In the genomic region with DNA sequence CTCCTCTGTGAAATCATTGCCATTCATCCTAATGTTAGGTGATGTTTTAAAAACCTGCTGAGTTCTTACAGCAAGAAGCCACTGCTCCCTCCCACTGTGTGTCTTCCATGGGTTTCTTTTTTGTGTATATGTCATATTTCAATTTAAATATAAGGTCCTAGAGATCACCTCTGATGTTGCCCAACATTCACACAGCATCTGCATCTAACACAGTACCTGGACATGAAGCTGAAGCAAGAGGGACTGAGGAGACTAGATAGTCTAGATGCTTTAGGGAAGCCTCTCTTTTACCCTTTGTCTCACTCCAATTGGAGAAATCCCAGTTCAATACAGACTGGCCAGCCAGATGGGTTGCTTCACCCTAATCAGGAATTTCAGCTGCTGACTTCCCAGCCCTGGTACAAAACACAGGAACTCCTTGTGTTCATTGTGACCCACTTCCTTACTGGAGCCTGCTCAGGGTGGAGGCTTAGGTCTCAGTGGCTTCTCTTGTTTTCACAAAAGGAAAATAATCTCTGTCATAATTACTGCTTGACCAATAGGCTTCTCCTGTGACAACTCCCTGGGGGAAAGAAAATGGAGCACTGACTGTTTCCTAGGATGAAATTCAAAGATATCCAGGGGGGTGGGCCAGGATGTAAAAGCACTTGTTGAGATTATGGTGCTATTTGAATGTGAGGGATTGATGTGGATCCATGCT, we compare ENCODE assay signal across 1 cellular context.
TF ChIP-seq lines count a peak whose summit lies in the region.

No MANE protein-coding gene starts in this region.

TF ChIP-seq in K562, 482 proteins besides CTCF, POLR2A, EP300 and RAD21 (continued from another document):
- TF ChIP-seq, protein P1, sequence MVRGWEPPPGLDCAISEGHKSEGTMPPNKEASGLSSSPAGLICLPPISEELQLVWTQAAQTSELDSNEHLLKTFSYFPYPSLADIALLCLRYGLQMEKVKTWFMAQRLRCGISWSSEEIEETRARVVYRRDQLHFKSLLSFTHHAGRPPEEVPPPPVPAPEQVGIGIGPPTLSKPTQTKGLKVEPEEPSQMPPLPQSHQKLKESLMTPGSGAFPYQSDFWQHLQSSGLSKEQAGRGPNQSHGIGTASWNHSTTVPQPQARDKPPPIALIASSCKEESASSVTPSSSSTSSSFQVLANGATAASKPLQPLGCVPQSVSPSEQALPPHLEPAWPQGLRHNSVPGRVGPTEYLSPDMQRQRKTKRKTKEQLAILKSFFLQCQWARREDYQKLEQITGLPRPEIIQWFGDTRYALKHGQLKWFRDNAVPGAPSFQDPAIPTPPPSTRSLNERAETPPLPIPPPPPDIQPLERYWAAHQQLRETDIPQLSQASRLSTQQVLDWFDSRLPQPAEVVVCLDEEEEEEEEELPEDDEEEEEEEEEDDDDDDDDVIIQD (CRISPR knock-in tag; IDR thresholded peaks at IDR 0.05): no peak
- no peak for TF ChIP-seq HNRNPK (IDR thresholded peaks at IDR 0.05; ENCODE audit: low read depth, low read length, poor library complexity, severe bottlenecking)
- TF ChIP-seq CEBPG (CRISPR knock-in tag; IDR thresholded peaks at IDR 0.05): no peak
- peak in 1 of 2 experiments; percentile 60; a peak in 3 of 4 replicates for TF ChIP-seq CEBPG (tag; conservative IDR thresholded peaks at IDR 0.05 in 1 of 2, IDR thresholded peaks at IDR 0.05 in 1 of 2)
- TF ChIP-seq CEBPB (tag; IDR thresholded peaks at IDR 0.05): peak; percentile 64
- TF ChIP-seq KDM4B (IDR thresholded peaks at IDR 0.05; ENCODE audit: borderline replicate concordance in 2 of 2, low read depth in 1 of 2): no peak
- 0 out of 2 replicates have a peak, but pooled peaks have one; percentile 16 for TF ChIP-seq GATA2 (CRISPR knock-in tag; IDR thresholded peaks at IDR 0.05)
- no peak for TF ChIP-seq TAL1 (IDR thresholded peaks at IDR 0.05)
- TF ChIP-seq, protein P2, sequence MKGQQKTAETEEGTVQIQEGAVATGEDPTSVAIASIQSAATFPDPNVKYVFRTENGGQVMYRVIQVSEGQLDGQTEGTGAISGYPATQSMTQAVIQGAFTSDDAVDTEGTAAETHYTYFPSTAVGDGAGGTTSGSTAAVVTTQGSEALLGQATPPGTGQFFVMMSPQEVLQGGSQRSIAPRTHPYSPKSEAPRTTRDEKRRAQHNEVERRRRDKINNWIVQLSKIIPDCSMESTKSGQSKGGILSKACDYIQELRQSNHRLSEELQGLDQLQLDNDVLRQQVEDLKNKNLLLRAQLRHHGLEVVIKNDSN (CRISPR knock-in tag; IDR thresholded peaks at IDR 0.05): no peak
- TF ChIP-seq DACH1 (IDR thresholded peaks at IDR 0.05; ENCODE audit: partially characterized antibody): no peak
- TF ChIP-seq CREB1 (IDR thresholded peaks at IDR 0.05): no peak
- TF ChIP-seq CREB1 (CRISPR knock-in tag; IDR thresholded peaks at IDR 0.05): no peak
- TF ChIP-seq, protein P3, sequence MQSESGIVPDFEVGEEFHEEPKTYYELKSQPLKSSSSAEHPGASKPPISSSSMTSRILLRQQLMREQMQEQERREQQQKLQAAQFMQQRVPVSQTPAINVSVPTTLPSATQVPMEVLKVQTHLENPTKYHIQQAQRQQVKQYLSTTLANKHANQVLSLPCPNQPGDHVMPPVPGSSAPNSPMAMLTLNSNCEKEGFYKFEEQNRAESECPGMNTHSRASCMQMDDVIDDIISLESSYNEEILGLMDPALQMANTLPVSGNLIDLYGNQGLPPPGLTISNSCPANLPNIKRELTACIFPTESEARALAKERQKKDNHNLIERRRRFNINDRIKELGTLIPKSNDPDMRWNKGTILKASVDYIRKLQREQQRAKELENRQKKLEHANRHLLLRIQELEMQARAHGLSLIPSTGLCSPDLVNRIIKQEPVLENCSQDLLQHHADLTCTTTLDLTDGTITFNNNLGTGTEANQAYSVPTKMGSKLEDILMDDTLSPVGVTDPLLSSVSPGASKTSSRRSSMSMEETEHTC (IDR thresholded peaks at IDR 0.05): no peak
- TF ChIP-seq HCFC1 (IDR thresholded peaks at IDR 0.05; ENCODE audit: low read depth, low read length): no peak
- TF ChIP-seq ZNF79 (CRISPR knock-in tag; IDR thresholded peaks at IDR 0.05; ENCODE audit: low read depth): no peak
- TF ChIP-seq GABPB2 (CRISPR knock-in tag; conservative IDR thresholded peaks at IDR 0.05): no peak
- no peak for TF ChIP-seq MED1 (CRISPR knock-in tag; IDR thresholded peaks at IDR 0.05; ENCODE audit: borderline replicate concordance)
- no peak for TF ChIP-seq GABPA (tag; conservative IDR thresholded peaks at IDR 0.05; ENCODE audit: low read depth)
- TF ChIP-seq MTA2 (IDR thresholded peaks at IDR 0.05; ENCODE audit: low read depth): no peak
- TF ChIP-seq, protein P4, sequence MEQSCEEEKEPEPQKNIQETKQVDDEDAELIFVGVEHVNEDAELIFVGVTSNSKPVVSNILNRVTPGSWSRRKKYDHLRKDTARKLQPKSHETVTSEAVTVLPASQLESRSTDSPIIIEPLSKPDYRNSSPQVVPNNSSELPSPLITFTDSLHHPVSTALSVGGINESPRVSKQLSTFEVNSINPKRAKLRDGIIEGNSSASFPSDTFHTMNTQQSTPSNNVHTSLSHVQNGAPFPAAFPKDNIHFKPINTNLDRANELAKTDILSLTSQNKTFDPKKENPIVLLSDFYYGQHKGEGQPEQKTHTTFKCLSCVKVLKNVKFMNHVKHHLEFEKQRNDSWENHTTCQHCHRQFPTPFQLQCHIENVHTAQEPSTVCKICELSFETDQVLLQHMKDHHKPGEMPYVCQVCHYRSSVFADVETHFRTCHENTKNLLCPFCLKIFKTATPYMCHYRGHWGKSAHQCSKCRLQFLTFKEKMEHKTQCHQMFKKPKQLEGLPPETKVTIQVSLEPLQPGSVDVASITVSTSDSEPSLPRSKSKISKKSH (CRISPR knock-in tag; IDR thresholded peaks at IDR 0.05): no peak
- TF ChIP-seq RFX1 (IDR thresholded peaks at IDR 0.05): no peak
- TF ChIP-seq SRSF1 (IDR thresholded peaks at IDR 0.05; ENCODE audit: low read depth, low read length): no peak
- no peak for TF ChIP-seq HMG20B (CRISPR knock-in tag; IDR thresholded peaks at IDR 0.05)
- no peak for TF ChIP-seq NFYB (IDR thresholded peaks at IDR 0.05; ENCODE audit: extremely low read depth, insufficient read length)
- TF ChIP-seq, protein P5, sequence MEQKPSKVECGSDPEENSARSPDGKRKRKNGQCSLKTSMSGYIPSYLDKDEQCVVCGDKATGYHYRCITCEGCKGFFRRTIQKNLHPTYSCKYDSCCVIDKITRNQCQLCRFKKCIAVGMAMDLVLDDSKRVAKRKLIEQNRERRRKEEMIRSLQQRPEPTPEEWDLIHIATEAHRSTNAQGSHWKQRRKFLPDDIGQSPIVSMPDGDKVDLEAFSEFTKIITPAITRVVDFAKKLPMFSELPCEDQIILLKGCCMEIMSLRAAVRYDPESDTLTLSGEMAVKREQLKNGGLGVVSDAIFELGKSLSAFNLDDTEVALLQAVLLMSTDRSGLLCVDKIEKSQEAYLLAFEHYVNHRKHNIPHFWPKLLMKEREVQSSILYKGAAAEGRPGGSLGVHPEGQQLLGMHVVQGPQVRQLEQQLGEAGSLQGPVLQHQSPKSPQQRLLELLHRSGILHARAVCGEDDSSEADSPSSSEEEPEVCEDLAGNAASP (IDR thresholded peaks at IDR 0.05): no peak
